In the genomic region with DNA sequence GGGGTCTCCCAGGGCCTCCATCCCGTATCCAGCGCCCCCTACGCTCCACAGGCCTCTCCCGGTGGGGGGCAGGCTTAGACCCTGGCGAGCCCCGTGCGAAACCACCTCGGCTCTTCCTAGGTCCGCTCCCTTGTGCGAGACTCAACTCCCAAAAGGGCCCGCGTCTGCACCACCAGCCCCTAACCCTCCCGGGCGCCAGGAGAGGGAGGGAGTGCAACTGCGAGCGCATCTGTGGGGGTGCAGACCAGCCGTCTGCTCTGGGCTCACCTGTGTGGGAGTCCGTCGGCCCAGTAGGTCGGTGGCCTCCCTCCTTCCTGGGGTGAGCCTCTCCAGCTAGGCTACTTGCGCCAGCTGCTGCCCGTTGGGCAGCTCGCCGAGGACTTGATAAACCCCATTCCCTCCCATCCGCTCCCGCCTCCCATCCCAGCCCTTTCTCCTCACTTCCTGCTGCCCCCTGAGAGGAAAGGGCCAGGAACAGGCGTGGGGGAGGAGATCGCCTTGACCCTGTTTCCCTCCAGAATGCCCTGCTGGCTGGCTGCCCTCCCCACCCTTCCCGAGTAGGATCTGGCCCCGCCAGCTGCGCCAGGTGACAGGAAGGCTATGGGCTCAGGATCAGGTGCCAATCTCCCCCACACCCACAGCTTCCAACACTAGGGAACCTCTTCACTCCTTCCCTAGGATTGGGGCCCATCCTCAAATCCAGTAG, we compare ENCODE assay signal across 8 cellular contexts. TPM values are rescaled to one million over a fixed set of nuclear protein-coding genes. Genes with fewer than 3 reads are reported as not detected.
DNase-seq lines count a peak whose midpoint lies in the region; ATAC-seq and TF ChIP-seq lines count a peak whose summit lies in the region.

HYAL2 (minus strand) TSS at position 360 of the 706 bp plus-strand sequence. CDS start 2,256 bp downstream, outside the sequence.

- H3K9me3 ChIP-seq in RWPE2 (ENCODE audit: severe bottlenecking) (no peaks in the 10 kb centered on the region), neural cell (ENCODE audit: low read length) (no peaks in the 10 kb centered on the region)

- H3K79me2 ChIP-seq in GM23338 (replicated peaks; ENCODE audit: insufficient read depth) (peaks cover 35% of the 10 kb centered on the region), neural cell (replicated peaks; ENCODE audit: insufficient read depth, low read length) (peaks cover 30% of the 10 kb centered on the region)

- H3K27me3 Mint-ChIP-seq in GM23338 (ENCODE audit: insufficient read depth, low read depth, poor library complexity), result peaks cover 11% of the 10 kb centered on the region

- no peaks in the 10 kb centered on the region for H3K9me2 ChIP-seq in GM23338 (ENCODE audit: insufficient read depth)
- no peaks in the 10 kb centered on the region for H3K9me2 ChIP-seq in neural cell (ENCODE audit: insufficient read depth, low read length)

- peak within 1 kb of the TSS; percentile 100 for H3K27ac ChIP-seq in GM23338 (ENCODE audit: low read depth)
- H3K27ac ChIP-seq in RWPE2 (ENCODE audit: poor library complexity, severe bottlenecking), result peak within 1 kb of the TSS; percentile 59
- H3K27ac ChIP-seq in neural cell (ENCODE audit: low read length), result peak within 1 kb of the TSS; percentile 94

- ATAC-seq in GM23338 (peak; percentile 35), RWPE2 (ENCODE audit: low read depth) (no peak), esophagus mucosa (no peak), HG02973 (IDR thresholded peaks at IDR 0.05; ENCODE audit: unreplicated experiment) (no peak), GM19328 (IDR thresholded peaks at IDR 0.05; ENCODE audit: unreplicated experiment) (no peak), GM18520 (IDR thresholded peaks at IDR 0.05; ENCODE audit: unreplicated experiment) (no peak)

- peaks cover 23% of the 10 kb centered on the region; the same call in 1 of the 2 replicates for H3F3A ChIP-seq in GM23338 (replicated peaks; ENCODE audit: low read depth)
- no peaks in the 10 kb centered on the region for H3F3A ChIP-seq in neural cell (ENCODE audit: insufficient read depth, low read length, poor library complexity, severe bottlenecking)

- TF ChIP-seq EP300 in neural cell (conservative IDR thresholded peaks at IDR 0.05; ENCODE audit: poor library complexity, severe bottlenecking), result no peak

- peaks cover 11% of the 10 kb centered on the region; the same call in 1 of the 2 replicates for H4K20me1 ChIP-seq in GM23338 (replicated peaks; ENCODE audit: insufficient read depth)
- H4K20me1 ChIP-seq in neural cell (ENCODE audit: insufficient read depth), result no peaks in the 10 kb centered on the region

- H3K4me3 Mint-ChIP-seq in GM23338, result peak within 1 kb of the TSS; percentile 86

- TF ChIP-seq CTCF in GM23338 (conservative IDR thresholded peaks at IDR 0.05; ENCODE audit: low read depth in 2 of 2) (0 out of 4 replicates have a peak, but pooled peaks of 1 of the 2 experiments have one; percentile 3), RWPE2 (IDR thresholded peaks at IDR 0.05; ENCODE audit: poor library complexity, severe bottlenecking) (no peak), neural cell (IDR thresholded peaks at IDR 0.05; ENCODE audit: poor library complexity, severe bottlenecking) (no peak)

- DNase-seq in GM23338 (ENCODE audit: low spot score) (peak; percentile 77), RWPE2 (ENCODE audit: low spot score) (peak; percentile 52), NCI-H1930 (lab: John Stamatoyannopoulos, UW) (no peak)

- H3K9me3 Mint-ChIP-seq in GM23338, result no peaks in the 10 kb centered on the region

- H3K4me1 ChIP-seq in GM23338 (ENCODE audit: insufficient read depth) (peaks cover 21% of the 10 kb centered on the region), RWPE2 (ENCODE audit: insufficient read depth, poor library complexity, severe bottlenecking) (peaks cover 5% of the 10 kb centered on the region)

- TF ChIP-seq RAD21 in neural cell (conservative IDR thresholded peaks at IDR 0.05), result no peak

- peak within 1 kb of the TSS; percentile 99 for H3K4me2 ChIP-seq in GM23338
- no peak within 1 kb of the TSS for H3K4me2 ChIP-seq in neural cell (ENCODE audit: low read length)

- H3K27me3 ChIP-seq in GM23338 (ENCODE audit: insufficient read depth), result no peaks in the 10 kb centered on the region
- H3K27me3 ChIP-seq in RWPE2 (ENCODE audit: insufficient read depth, poor library complexity, severe bottlenecking), result no peaks in the 10 kb centered on the region
- H3K27me3 ChIP-seq in neural cell (ENCODE audit: insufficient read depth, low read depth, low read length), result no peaks in the 10 kb centered on the region

- peaks cover 8% of the 10 kb centered on the region for H3K36me3 ChIP-seq in GM23338 (ENCODE audit: insufficient read depth)
- peaks cover 45% of the 10 kb centered on the region for H3K36me3 ChIP-seq in RWPE2 (ENCODE audit: low read depth)
- H3K36me3 ChIP-seq in neural cell (ENCODE audit: insufficient read depth, low read length), result no peaks in the 10 kb centered on the region

- peaks cover 42% of the 10 kb centered on the region for H3K36me3 Mint-ChIP-seq in GM23338 (ENCODE audit: low read depth)

- peaks cover 47% of the 10 kb centered on the region for H3K4me1 Mint-ChIP-seq in GM23338

- peak within 1 kb of the TSS; percentile 99 for H3K27ac Mint-ChIP-seq in GM23338

- peak within 1 kb of the TSS; percentile 96 for H3K9ac ChIP-seq in neural cell (ENCODE audit: low read length)

- H3K4me3 ChIP-seq in GM23338, result peak within 1 kb of the TSS; percentile 97
- H3K4me3 ChIP-seq in RWPE2 (ENCODE audit: severe bottlenecking), result peak within 1 kb of the TSS; percentile 83
- peak within 1 kb of the TSS; percentile 93 for H3K4me3 ChIP-seq in neural cell (ENCODE audit: low read length)

- H2AFZ ChIP-seq in GM23338 (peak within 1 kb of the TSS; percentile 93), neural cell (ENCODE audit: low read depth, low read length) (peak within 1 kb of the TSS; percentile 85)

TF ChIP-seq in neural cell, 6 proteins besides CTCF, POLR2A, EP300 and RAD21:
- TF ChIP-seq REST (IDR thresholded peaks at IDR 0.05; ENCODE audit: borderline replicate concordance), result no peak
- TF ChIP-seq TAF1 (IDR thresholded peaks at IDR 0.05; ENCODE audit: low read depth), result no peak
- TF ChIP-seq SMC3 (conservative IDR thresholded peaks at IDR 0.05; ENCODE audit: poor library complexity), result no peak
- no peak for TF ChIP-seq EZH2 (IDR thresholded peaks at IDR 0.05; ENCODE audit: borderline replicate concordance, insufficient read depth, low read length, poor library complexity, severe bottlenecking)
- TF ChIP-seq POLR2AphosphoS5 (IDR thresholded peaks at IDR 0.05), result no peak
- TF ChIP-seq MXI1 (conservative IDR thresholded peaks at IDR 0.05; ENCODE audit: poor library complexity, severe bottlenecking), result no peak

RNA-seq across cellular contexts. Expression of gene HYAL2, which starts in this region (rescaled TPM):
- total RNA-seq in GM23338 (2014; rRNA removed; shearing (Covaris generic)), result 74.3 and 77.8 TPM in 2 replicates
- 28.9 and 30.0 TPM in 2 replicates for polyA plus RNA-seq in GM23338 (2016; fragmentation: Nextera tagmentation; extraction: Ambion mirVana)
- 30.7 TPM for total RNA-seq in esophagus mucosa
- polyA plus RNA-seq in neural cell, result 116 and 138 TPM in 2 replicates
- polyA minus RNA-seq in neural cell, result 84.5 and 95.7 TPM in 2 replicates

Comparison
In these comparisons a context has a peak if more than half of its experiments do, and no peak if none do; other contexts are left out.
1. DNase-seq: peak in GM23338 (single experiment) and RWPE2 (single experiment); none in NCI-H1930 (0 of 2).
2. Peak in every context shown above with its lines, with median percentiles within 50 percentile points of each other: H3K27ac ChIP-seq and H3K4me3 ChIP-seq.